17 cellular contexts compared by ENCODE assay signal in the genomic region with DNA sequence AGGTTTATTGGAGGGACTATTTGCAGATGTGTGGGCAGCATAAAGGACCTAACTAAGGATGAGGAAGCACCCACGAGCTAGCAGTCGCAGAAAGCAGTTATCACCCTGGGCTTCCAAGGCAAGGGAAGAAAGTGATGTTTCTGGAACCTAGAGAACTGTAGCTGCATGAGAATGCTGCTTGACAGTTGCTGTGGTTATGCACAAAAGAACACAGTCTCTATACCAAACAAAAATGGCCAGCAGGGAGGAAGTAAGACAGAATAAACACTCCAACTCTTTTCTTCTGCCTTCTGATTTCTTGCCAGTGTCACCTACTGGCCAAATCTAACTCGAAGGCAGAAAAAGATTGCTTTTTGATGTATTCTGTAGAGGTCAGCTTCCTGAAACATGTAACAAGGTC.
DNase-seq lines count a peak whose midpoint lies in the region; ATAC-seq, FAIRE-seq and TF ChIP-seq lines count a peak whose summit lies in the region.
"Had no signal": no experiment of that assay in that cellular context is flagged by ENCODE, and none has a peak within 500 bp of the region (broad histone marks: within the 10 kb centered on the region; RNA-seq: fewer than 3 reads in every experiment).

No MANE protein-coding gene starts in this region.

- in situ Hi-C loops in brain microvascular endothelial cell (cut with HindIII; ENCODE audit: low pct_ligation_motif_present, low sequenced_read_pairs), result no loop called here

- no peak for DNase-seq in H54 (ENCODE audit: insufficient read length, low spot score)
- DNase-seq in NB4 (ENCODE audit: low read depth), result peak; percentile 73
- no peak for DNase-seq in brain microvascular endothelial cell
- no peak for DNase-seq in left lung
- no peak for DNase-seq in NCI-H146 (lab: John Stamatoyannopoulos, UW)
- no peak for DNase-seq in stimulated activated CD4-positive, alpha-beta T cell treated with anti-CD3 and anti-CD28 coated beads, Interleukin-12 subunit alpha, Interleukin-12 subunit beta, amount 100 ng/mL, for 4 hours
- DNase-seq in COR-L47 (lab: John Stamatoyannopoulos, UW), result no peak
- DNase-seq: activated naive CD4-positive, alpha-beta T cell treated with anti-CD3 and anti-CD28 coated beads, Interleukin-2, amount 50 U/mL, for 16 hours; CD4-positive, alpha-beta T cell; gastrocnemius medialis; GF-D8; kidney glomerular epithelial cell; naive thymus-derived CD4-positive, alpha-beta T cell; sigmoid colon had no signal

- TF ChIP-seq CTCF in NB4 (IDR thresholded peaks at IDR 0.05; ENCODE audit: low read depth, low read length), result no peak
- no peak for TF ChIP-seq CTCF in brain microvascular endothelial cell (IDR thresholded peaks at IDR 0.05; ENCODE audit: low read depth, low read length, missing control alignments)
- TF ChIP-seq CTCF in left lung (IDR thresholded peaks at IDR 0.05), result no peak

- intact Hi-C loops in left lung (cut with DNase I), result no loop called here

- H3K36me3 ChIP-seq in brain microvascular endothelial cell (replicated peaks) (peaks cover 2% of the 10 kb centered on the region), left lung (no peaks in the 10 kb centered on the region)
- H3K36me3 ChIP-seq: gastrocnemius medialis, suprapubic skin had no signal

- FAIRE-seq in H54 (lab: Jason Lieb, UNC), result peak; percentile 11
- FAIRE-seq: TTC549 had no signal

- peak overlapping the region; percentile 57 for H3K4me3 ChIP-seq in NB4 (ENCODE audit: low read depth, low read length)
- H3K4me3 ChIP-seq in brain microvascular endothelial cell (ENCODE audit: low read depth, low read length), result no peak overlapping the region
- H3K4me3 ChIP-seq in left lung, result no peak overlapping the region
- H3K4me3 ChIP-seq: gastrocnemius medialis, sigmoid colon, suprapubic skin had no signal

- ATAC-seq in left lung (peak; percentile 57), HG03175 (IDR thresholded peaks at IDR 0.05; ENCODE audit: unreplicated experiment) (no peak)
- ATAC-seq: gastrocnemius medialis; naive thymus-derived CD4-positive, alpha-beta T cell had no signal

- TF ChIP-seq POLR2A in H54 (IDR thresholded peaks at IDR 0.05; ENCODE audit: low read depth, low read length), result no peak
- TF ChIP-seq POLR2A in NB4 (IDR thresholded peaks at IDR 0.05; ENCODE audit: extremely low read depth, insufficient read length), result no peak

- no peaks in the 10 kb centered on the region for H3K27me3 ChIP-seq in brain microvascular endothelial cell (replicated peaks)
- H3K27me3 ChIP-seq in left lung, result no peaks in the 10 kb centered on the region
- H3K27me3 ChIP-seq: gastrocnemius medialis, sigmoid colon, suprapubic skin had no signal

- no peaks in the 10 kb centered on the region for H3K9me3 ChIP-seq in left lung
- H3K9me3 ChIP-seq: gastrocnemius medialis, sigmoid colon, suprapubic skin had no signal

- peak overlapping the region; percentile 60 for H3K27ac ChIP-seq in brain microvascular endothelial cell
- H3K27ac ChIP-seq in left lung, result peak overlapping the region in 1 of 2 donors; percentile 50
- H3K27ac ChIP-seq: gastrocnemius medialis, sigmoid colon, suprapubic skin had no signal

- H3K4me1 ChIP-seq in left lung, result peaks cover 9 to 32% of the 10 kb centered on the region in 2 donors
